In genomic region chr20:25032478-25033183, GRCh38 we compare ENCODE assay signal across 1 cellular context.
TF ChIP-seq lines count a peak whose summit lies in the region.

No MANE protein-coding gene starts in this region.

TF ChIP-seq in HepG2, 621 proteins besides CTCF, POLR2A, EP300 and RAD21 (continued from another document and continues in another):
- TF ChIP-seq SNAPC2 (CRISPR knock-in tag; IDR thresholded peaks at IDR 0.05) (0 out of 2 replicates have a peak, but pooled peaks have one; percentile 45), GLI4 (CRISPR knock-in tag; IDR thresholded peaks at IDR 0.05; ENCODE audit: borderline replicate concordance) (no peak), CREM (IDR thresholded peaks at IDR 0.05) (peak; percentile 53; the same call in 1 of the 2 replicates), CREM (CRISPR knock-in tag; IDR thresholded peaks at IDR 0.05) (no peak), SOX13 (IDR thresholded peaks at IDR 0.05) (0 out of 2 replicates have a peak, but pooled peaks have one; percentile 15), SOX13 (CRISPR knock-in tag; conservative IDR thresholded peaks at IDR 0.05 in 1 of 2, IDR thresholded peaks at IDR 0.05 in 1 of 2) (peak in 1 of 2 experiments; percentile 89; a peak in 2 of 4 replicates), GMEB1 (CRISPR knock-in tag; IDR thresholded peaks at IDR 0.05; ENCODE audit: borderline replicate concordance) (no peak), YEATS4 (CRISPR knock-in tag; IDR thresholded peaks at IDR 0.05; ENCODE audit: borderline replicate concordance) (peak; percentile 82), ZNF142 (CRISPR knock-in tag; IDR thresholded peaks at IDR 0.05) (peak; percentile 71; the same call in 1 of the 2 replicates), HOXA3 (CRISPR knock-in tag; IDR thresholded peaks at IDR 0.05) (peak; percentile 45; the same call in 1 of the 2 replicates), CSRNP1 (CRISPR knock-in tag; IDR thresholded peaks at IDR 0.05) (0 out of 2 replicates have a peak, but pooled peaks have one; percentile 35), PCBP2 (optimal IDR thresholded peaks at IDR 0.05; ENCODE audit: low read depth, low read length, poor library complexity, severe bottlenecking) (no peak), TBL1XR1 (IDR thresholded peaks at IDR 0.05; ENCODE audit: borderline replicate concordance, low read length, partially characterized antibody) (no peak), ZNF552 (CRISPR knock-in tag; IDR thresholded peaks at IDR 0.05; ENCODE audit: borderline replicate concordance) (0 out of 2 replicates have a peak, but pooled peaks have one; percentile 55), MED13 (CRISPR knock-in tag; IDR thresholded peaks at IDR 0.05) (peak; percentile 79; the same call in 1 of the 2 replicates), ZGPAT (CRISPR knock-in tag; IDR thresholded peaks at IDR 0.05) (peak; percentile 79; the same call in 1 of the 2 replicates), ZNF292 (CRISPR knock-in tag; IDR thresholded peaks at IDR 0.05; ENCODE audit: borderline replicate concordance, low read depth) (peak; percentile 56; the same call in 1 of the 2 replicates), THRA (CRISPR knock-in tag; IDR thresholded peaks at IDR 0.05; ENCODE audit: borderline replicate concordance) (0 out of 2 replicates have a peak, but pooled peaks have one; percentile 9), SOX5 (CRISPR knock-in tag; IDR thresholded peaks at IDR 0.05; ENCODE audit: borderline replicate concordance) (peak; percentile 74; the same call in 1 of the 2 replicates), NFE2 (CRISPR knock-in tag; IDR thresholded peaks at IDR 0.05) (no peak), MAF1 (CRISPR knock-in tag; IDR thresholded peaks at IDR 0.05; ENCODE audit: borderline replicate concordance) (peak; percentile 68; the same call in 1 of the 2 replicates), ZNF720 (CRISPR knock-in tag; IDR thresholded peaks at IDR 0.05) (no peak), SRSF4 (IDR thresholded peaks at IDR 0.05; ENCODE audit: low read depth, low read length, poor library complexity, severe bottlenecking) (no peak), ATF4 (CRISPR knock-in tag; IDR thresholded peaks at IDR 0.05) (no peak), ZNF18 (CRISPR knock-in tag; IDR thresholded peaks at IDR 0.05; ENCODE audit: insufficient replicate concordance) (no peak), ZNF687 (CRISPR knock-in tag; IDR thresholded peaks at IDR 0.05) (peak; percentile 86), PPARG (CRISPR knock-in tag; conservative IDR thresholded peaks at IDR 0.05) (0 out of 2 replicates have a peak, but pooled peaks have one; percentile 47), CREB1 (IDR thresholded peaks at IDR 0.05) (no peak), CREB1 (CRISPR knock-in tag; IDR thresholded peaks at IDR 0.05) (no peak; the same call in 1 of the 2 replicates), KLF9 (CRISPR knock-in tag; IDR thresholded peaks at IDR 0.05; ENCODE audit: low read depth) (0 out of 2 replicates have a peak, but pooled peaks have one; percentile 24), KLF6 (CRISPR knock-in tag; IDR thresholded peaks at IDR 0.05) (0 out of 2 replicates have a peak, but pooled peaks have one; percentile 10), KAT8 (CRISPR knock-in tag; IDR thresholded peaks at IDR 0.05) (peak; percentile 76), CBFB (CRISPR knock-in tag; IDR thresholded peaks at IDR 0.05) (peak; percentile 17; the same call in 1 of the 2 replicates), BCLAF1 (IDR thresholded peaks at IDR 0.05) (no peak)
